27 cellular contexts compared by ENCODE assay signal in genomic region chr2:148179724-148180123, GRCh38.
A peak's percentile ranks its signal among the peaks of the same experiment; 100 is the strongest.
DNase-seq lines count a peak whose midpoint lies in the region; ATAC-seq, FAIRE-seq and TF ChIP-seq lines count a peak whose summit lies in the region.
"Had no signal": no experiment of that assay in that cellular context is flagged by ENCODE, and none has a peak within 500 bp of the region (broad histone marks: within the 10 kb centered on the region; RNA-seq: fewer than 3 reads in every experiment).

No MANE protein-coding gene starts in this region.

- no peaks in the 10 kb centered on the region; the same call in 1 of the 2 replicates for H4K20me1 ChIP-seq in GM23338 (replicated peaks; ENCODE audit: insufficient read depth)
- H4K20me1 ChIP-seq in mammary epithelial cell (ENCODE audit: insufficient read depth, low read length), result no peaks in the 10 kb centered on the region
- H4K20me1 ChIP-seq: BLaER1 had no signal

- TF ChIP-seq CTCF in GM23338 (conservative IDR thresholded peaks at IDR 0.05; ENCODE audit: low read depth in 2 of 2), result no peak
- TF ChIP-seq CTCF in mammary epithelial cell (conservative IDR thresholded peaks at IDR 0.05 in 1 of 2, IDR thresholded peaks at IDR 0.05 in 1 of 2; ENCODE audit: extremely low read depth in 1 of 2, insufficient read depth in 1 of 2, low read depth in 1 of 2, low read length in 2 of 2), result no peak

- no peaks in the 10 kb centered on the region for H3K9me3 ChIP-seq in mammary epithelial cell (replicated peaks; ENCODE audit: insufficient read depth, low read length)
- H3K9me3 ChIP-seq: BE2C, BLaER1 had no signal

- no TSS peak for BruUV-seq in mammary epithelial cell (replicated peaks; lab: Mats Ljungman, UMichigan)

- H2AFZ ChIP-seq in GM23338, result no peak overlapping the region
- H2AFZ ChIP-seq in mammary epithelial cell (ENCODE audit: low read depth, low read length), result no peak overlapping the region

- H3K4me1 Mint-ChIP-seq in GM23338 (no peaks in the 10 kb centered on the region), memory B cell (no peaks in the 10 kb centered on the region)
- H3K4me1 Mint-ChIP-seq: CD14-positive monocyte; CD4-positive, alpha-beta memory T cell had no signal

- H3K27ac ChIP-seq in GM23338 (ENCODE audit: low read depth) (no peak overlapping the region), mammary epithelial cell (ENCODE audit: insufficient read depth, low read depth, low read length) (no peak overlapping the region)
- H3K27ac ChIP-seq: BLaER1 had no signal

- FAIRE-seq in G401.6 (lab: Jason Lieb, UNC) (peak; percentile 13), colon (lab: Jason Lieb, UNC) (peak; percentile 45)
- FAIRE-seq: GM12891, GM19239 had no signal

- H3K4me1 ChIP-seq in GM23338 (ENCODE audit: insufficient read depth) (no peaks in the 10 kb centered on the region), mammary epithelial cell (ENCODE audit: insufficient read depth, low read length) (no peaks in the 10 kb centered on the region)
- H3K4me1 ChIP-seq: BE2C, BLaER1 had no signal

- ATAC-seq in GM23338 (no peak), memory B cell (ENCODE audit: low read depth) (no peak)

- H3F3A ChIP-seq in GM23338 (replicated peaks; ENCODE audit: low read depth), result no peaks in the 10 kb centered on the region

- H3K79me2 ChIP-seq in GM23338 (replicated peaks; ENCODE audit: insufficient read depth), result no peaks in the 10 kb centered on the region
- H3K79me2 ChIP-seq in mammary epithelial cell (ENCODE audit: insufficient read depth, low read length), result no peaks in the 10 kb centered on the region

- no peaks in the 10 kb centered on the region for H3K9me3 Mint-ChIP-seq in GM23338
- no peaks in the 10 kb centered on the region for H3K9me3 Mint-ChIP-seq in memory B cell
- H3K9me3 Mint-ChIP-seq: CD4-positive, alpha-beta memory T cell; CD4-positive, CD25-positive, alpha-beta regulatory T cell; CD8-positive, alpha-beta memory T cell had no signal

- H3K27ac Mint-ChIP-seq in GM23338 (0 out of 2 replicates have a peak overlapping the region, but pooled peaks have one; percentile 1), memory B cell (peak overlapping the region; percentile 2)
- H3K27ac Mint-ChIP-seq: CD14-positive monocyte; CD4-positive, CD25-positive, alpha-beta regulatory T cell had no signal

- intact Hi-C loops in mammary epithelial cell (cut with micrococcal nuclease), result no loop called here

- no peaks in the 10 kb centered on the region for H3K27me3 ChIP-seq in GM23338 (ENCODE audit: insufficient read depth)
- H3K27me3 ChIP-seq in mammary epithelial cell (ENCODE audit: insufficient read depth, low read length), result no peaks in the 10 kb centered on the region
- H3K27me3 ChIP-seq: BE2C, BLaER1 had no signal

- DNase-seq in GM23338 (ENCODE audit: low spot score) (no peak), memory B cell (ENCODE audit: low spot score in 2 of 2) (no peak), activated gamma-delta T cell (lab: John Stamatoyannopoulos, UW) (no peak), NOMO-1 treated with DMSO at 0.1 percent for 48 hours (lab: John Stamatoyannopoulos, UW; ENCODE audit: unreplicated experiment) (no peak), mammary epithelial cell (no peak)
- DNase-seq in activated naive CD4-positive, alpha-beta T cell treated with Interleukin-2 at 50 U/mL for 16 hours, result no peak
- DNase-seq: 8988T; ACHN; BE2C; C1 segment of cervical spinal cord; CD4-positive, alpha-beta memory T cell; CD4-positive, CD25-positive, alpha-beta regulatory T cell; CD8-positive, alpha-beta memory T cell; COR-L47; DMS 273 treated with DMSO at 0.1 percent for 48 hours; DMS153; DMS53; DMS79; DND-41; EL; GF-D8 had no signal

- H3K27me3 Mint-ChIP-seq in GM23338 (ENCODE audit: insufficient read depth, low read depth, poor library complexity) (no peaks in the 10 kb centered on the region), memory B cell (no peaks in the 10 kb centered on the region)
- H3K27me3 Mint-ChIP-seq: CD4-positive, alpha-beta memory T cell; CD4-positive, CD25-positive, alpha-beta regulatory T cell; CD8-positive, alpha-beta memory T cell had no signal

- H3K9ac ChIP-seq in mammary epithelial cell (ENCODE audit: insufficient read depth, low read length), result no peak overlapping the region
- H3K9ac ChIP-seq: BLaER1 had no signal

- CTCF ChIA-PET in mammary epithelial cell (lab: Charles Lee; ENCODE audit: low non-redundant PET), result no interaction called here

- H3K36me3 Mint-ChIP-seq in GM23338 (ENCODE audit: low read depth), result no peaks in the 10 kb centered on the region; the same call in 2 of the 3 replicates
- H3K36me3 Mint-ChIP-seq in memory B cell, result peaks cover 28% of the 10 kb centered on the region

- in situ Hi-C loops in mammary epithelial cell (cut with MboI; ENCODE audit: low sequenced_read_pairs in 2 of 2), result no loop called here

- H3K4me3 Mint-ChIP-seq in GM23338 (no peak overlapping the region), memory B cell (no peak overlapping the region)
- H3K4me3 Mint-ChIP-seq: CD14-positive monocyte; CD4-positive, alpha-beta memory T cell; CD4-positive, CD25-positive, alpha-beta regulatory T cell; CD8-positive, alpha-beta memory T cell had no signal

- H3K4me2 ChIP-seq in GM23338, result no peak overlapping the region
- no peak overlapping the region for H3K4me2 ChIP-seq in mammary epithelial cell (ENCODE audit: insufficient read depth, low read depth, low read length)
- H3K4me2 ChIP-seq: BLaER1 had no signal

- dilution Hi-C loops in mammary epithelial cell (cut with HindIII; ENCODE audit: low sequenced_read_pairs), result no loop called here

- H3K36me3 ChIP-seq in GM23338 (ENCODE audit: insufficient read depth) (no peaks in the 10 kb centered on the region), mammary epithelial cell (ENCODE audit: insufficient read depth, low read length) (peaks cover 3% of the 10 kb centered on the region)
- H3K36me3 ChIP-seq: BE2C had no signal

- no peaks in the 10 kb centered on the region for H3K9me2 ChIP-seq in GM23338 (ENCODE audit: insufficient read depth)

- H3K4me3 ChIP-seq in GM23338 (no peak overlapping the region), mammary epithelial cell (replicated peaks in 1 of 3; ENCODE audit: insufficient read depth in 1 of 3, low read depth in 2 of 3, low read length in 3 of 3) (no peak overlapping the region)
- H3K4me3 ChIP-seq: BLaER1 had no signal

- WGBS in mammary epithelial cell (ENCODE audit: low coverage, missing lambda C conversion rate), result 100% methylated on average over 1 of the region's 1 CpG

TF ChIP-seq in GM23338, 12 proteins besides CTCF, POLR2A, EP300 and RAD21:
- no peak for TF ChIP-seq ZNF114 (CRISPR knock-in tag; IDR thresholded peaks at IDR 0.05)
- no peak for TF ChIP-seq EZH2phosphoT487 (IDR thresholded peaks at IDR 0.05; ENCODE audit: unreplicated experiment)
- no peak for TF ChIP-seq JUNB (IDR thresholded peaks at IDR 0.05; ENCODE audit: unreplicated experiment)
- no peak for TF ChIP-seq NANOG (IDR thresholded peaks at IDR 0.05; ENCODE audit: borderline replicate concordance)
- TF ChIP-seq STAT1 (IDR thresholded peaks at IDR 0.05; ENCODE audit: unreplicated experiment), result no peak
- no peak for TF ChIP-seq ETS1 (IDR thresholded peaks at IDR 0.05)
- TF ChIP-seq ZNF331 (CRISPR knock-in tag; IDR thresholded peaks at IDR 0.05; ENCODE audit: low read depth), result no peak
- TF ChIP-seq EZH2 (IDR thresholded peaks at IDR 0.05; ENCODE audit: low read depth, unreplicated experiment), result no peak
- no peak for TF ChIP-seq CREB1 (CRISPR knock-in tag; IDR thresholded peaks at IDR 0.05; ENCODE audit: low read depth)
- TF ChIP-seq POLR2AphosphoS5 (IDR thresholded peaks at IDR 0.05; ENCODE audit: low read depth), result no peak
- TF ChIP-seq REST (IDR thresholded peaks at IDR 0.05; ENCODE audit: unreplicated experiment), result no peak
